ENCODE assay signal across 26 cellular contexts in the genomic region with DNA sequence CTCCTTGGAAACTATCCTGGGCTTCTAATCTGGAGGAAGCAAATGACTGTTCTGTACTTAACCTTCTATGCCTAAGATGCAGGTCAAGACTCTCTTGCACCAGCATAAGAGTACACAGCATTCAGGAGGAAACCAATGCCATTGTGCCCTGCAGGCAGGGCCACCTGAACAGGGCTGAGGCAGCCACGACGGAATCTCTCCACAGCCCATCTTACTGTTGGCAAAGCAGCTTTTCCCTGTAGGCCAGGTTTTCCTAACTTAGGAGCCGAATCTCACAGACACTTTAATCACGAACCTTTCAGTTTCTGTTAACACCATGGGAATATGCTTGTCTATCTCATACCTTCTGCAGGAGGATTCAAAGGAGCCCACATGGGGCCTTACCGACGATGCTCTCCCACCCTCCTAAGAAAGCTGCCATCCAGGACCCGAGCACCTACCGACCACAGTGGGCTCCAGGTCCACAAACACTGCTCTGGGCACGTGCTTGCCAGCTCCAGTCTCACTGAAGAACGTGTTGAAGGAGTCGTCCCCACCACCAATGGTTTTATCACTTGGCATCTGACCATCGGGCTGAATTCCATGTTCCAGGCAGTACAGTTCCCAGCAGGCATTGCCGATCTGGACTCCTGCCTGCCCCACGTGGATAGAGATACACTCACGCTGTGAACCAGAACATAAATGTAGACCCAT. TPM values are rescaled to one million over a fixed set of nuclear protein-coding genes. Genes with fewer than 3 reads are reported as not detected.
A peak's percentile ranks its signal among the peaks of the same experiment; 100 is the strongest.
DNase-seq lines count a peak whose midpoint lies in the region; ATAC-seq and TF ChIP-seq lines count a peak whose summit lies in the region.
"Had no signal": no experiment of that assay in that cellular context is flagged by ENCODE, and none has a peak within 500 bp of the region (broad histone marks: within the 10 kb centered on the region; RNA-seq: fewer than 3 reads in every experiment).

No MANE protein-coding gene starts in this region.

- H3K79me2 ChIP-seq in GM23248 (ENCODE audit: insufficient read depth), result no peaks in the 10 kb centered on the region

- intact Hi-C loops in heart left ventricle (cut with DNase I) (no loop called here), testis (cut with DNase I; ENCODE audit: low total_unique reads) (no loop called here)

- in situ Hi-C loops in GM23248 (cut with MboI), result no loop called here

- DNase-seq in coronary artery (ENCODE audit: low spot score) (peak; percentile 40), heart left ventricle (no peak), islet precursor cell (peak; percentile 22), testis (peak; percentile 58), GM23248 (no peak), SHP77 (lab: John Stamatoyannopoulos, UW) (no peak)
- DNase-seq in activated CD4-positive, CD25-positive, alpha-beta regulatory T cell treated with anti-CD3 and anti-CD28 coated beads, Interleukin-2, amount 50 U/mL, for 72 hours, result no peak
- DNase-seq: Calu3; CD8-positive, alpha-beta T cell; DMS53; EL; GOT3; NCI-H1417; NCI-H187; NCI-H2107; NCI-H226; NCI-H524; NCI-H82; PC-9 had no signal

- ATAC-seq in heart left ventricle (peak; percentile 73 to 81 (median 75)), HG02588 (IDR thresholded peaks at IDR 0.05; ENCODE audit: unreplicated experiment) (no peak)
- ATAC-seq: CD8-positive, alpha-beta T cell; HCT116 had no signal

- H3K4me1 ChIP-seq in heart left ventricle, result no peaks in the 10 kb centered on the region
- H3K4me1 ChIP-seq in testis, result no peaks in the 10 kb centered on the region
- no peaks in the 10 kb centered on the region for H3K4me1 ChIP-seq in GM23248 (ENCODE audit: insufficient read depth)
- H3K4me1 ChIP-seq: BLaER1 treated with 17β-estradiol and CSF1 and Interleukin-3, amounts not matched to agents 10 nM and 100 nM; SJSA1 had no signal

- no peak overlapping the region for H3K4me2 ChIP-seq in GM23248 (ENCODE audit: unreplicated experiment)
- H3K4me2 ChIP-seq: BLaER1 treated with 17β-estradiol and CSF1 and Interleukin-3, amounts not matched to agents 10 nM and 100 nM; KMS-11; PC-9 had no signal

- TF ChIP-seq POLR2A in heart left ventricle (IDR thresholded peaks at IDR 0.05) (no peak), testis (IDR thresholded peaks at IDR 0.05) (no peak)

- H3K9ac ChIP-seq in GM23248, result no peak overlapping the region
- H3K9ac ChIP-seq: BLaER1 treated with 17β-estradiol and CSF1 and Interleukin-3, amounts not matched to agents 10 nM and 100 nM; KMS-11 had no signal

- H3K9me2 ChIP-seq in GM23248 (ENCODE audit: insufficient read depth), result no peaks in the 10 kb centered on the region

- no peak overlapping the region for H3K4me3 ChIP-seq in coronary artery
- H3K4me3 ChIP-seq in heart left ventricle, result no peak overlapping the region
- no peak overlapping the region for H3K4me3 ChIP-seq in testis
- H3K4me3 ChIP-seq in GM23248, result no peak overlapping the region
- H3K4me3 ChIP-seq: BLaER1 treated with 17β-estradiol and CSF1 and Interleukin-3, amounts not matched to agents 10 nM and 100 nM; PC-9; SJSA1 had no signal

- WGBS in heart left ventricle, 4 donors, result 60 to 76% (median 70%) methylated on average over 10 to 15 of the region's 15 CpGs
- WGBS in testis, 2 donors, result 75 to 82% methylated on average over 15 of the region's 15 CpGs
- WGBS in GM23248 (ENCODE audit: low coverage in 1 of 2, low lambda C conversion rate in 2 of 2, missing lambda C conversion rate in 2 of 2), 2 experiments, result 24 to 31% methylated on average over 15 of the region's 15 CpGs

- H3K27me3 ChIP-seq in heart left ventricle (peaks cover 0 to 5% (median 0%) of the 10 kb centered on the region in 9 donors), testis (no peaks in the 10 kb centered on the region), GM23248 (replicated peaks; ENCODE audit: insufficient read depth) (no peaks in the 10 kb centered on the region)
- H3K27me3 ChIP-seq: BLaER1 treated with 17β-estradiol and CSF1 and Interleukin-3, amounts not matched to agents 10 nM and 100 nM; SJSA1 had no signal

- H3K36me3 ChIP-seq in heart left ventricle, result no peaks in the 10 kb centered on the region
- H3K36me3 ChIP-seq in testis (ENCODE audit: low read depth, missing control alignments), result no peaks in the 10 kb centered on the region
- H3K36me3 ChIP-seq in GM23248 (ENCODE audit: low read depth), result no peaks in the 10 kb centered on the region
- H3K36me3 ChIP-seq: BLaER1 treated with 17β-estradiol and CSF1 and Interleukin-3, amounts not matched to agents 10 nM and 100 nM; SJSA1 had no signal

- TF ChIP-seq CTCF in coronary artery (IDR thresholded peaks at IDR 0.05) (no peak), heart left ventricle (IDR thresholded peaks at IDR 0.05) (no peak), testis (IDR thresholded peaks at IDR 0.05) (no peak)

- H4K20me1 ChIP-seq in GM23248 (ENCODE audit: insufficient read depth), result no peaks in the 10 kb centered on the region
- H4K20me1 ChIP-seq: BLaER1 treated with 17β-estradiol and CSF1 and Interleukin-3, amounts not matched to agents 10 nM and 100 nM had no signal

- no peak overlapping the region for H2AFZ ChIP-seq in GM23248
- H2AFZ ChIP-seq: PC-9 had no signal

- H3K9me3 ChIP-seq in heart left ventricle (no peaks in the 10 kb centered on the region), testis (no peaks in the 10 kb centered on the region), GM23248 (ENCODE audit: low read depth) (no peaks in the 10 kb centered on the region)
- H3K9me3 ChIP-seq: SJSA1 had no signal

- H3K27ac ChIP-seq in coronary artery (no peak overlapping the region), heart left ventricle (no peak overlapping the region), testis (no peak overlapping the region), GM23248 (no peak overlapping the region)
- H3K27ac ChIP-seq: BLaER1 treated with 17β-estradiol and CSF1 and Interleukin-3, amounts not matched to agents 10 nM and 100 nM; KMS-11; PC-9; RWPE1; SJSA1 had no signal

- H3F3A ChIP-seq in GM23248 (ENCODE audit: insufficient read depth), result no peaks in the 10 kb centered on the region

RNA-seq across cellular contexts. Expression of a gene that starts 2.6 kb away (rescaled TPM):
- total RNA-seq in heart left ventricle, result under 1 TPM in 3 of 9 donors, not detected in 6; 0.20 to 0.75 (median 0.58) TPM
- polyA plus RNA-seq in heart left ventricle, result not detected
- 100 to 1,000 TPM; 306 to 308 TPM for total RNA-seq in testis
- 1,049 TPM for polyA plus RNA-seq in testis (ENCODE audit: insufficient read depth, low read depth, low replicate concordance)
- total RNA-seq in GM23248 (2014; rRNA removed; shearing (Covaris generic)), result not detected in 2 replicates
- polyA plus RNA-seq in GM23248 (2016; fragmentation: Nextera tagmentation; extraction: Ambion mirVana), result not detected in 2 replicates
- total RNA-seq: Calu3; CD8-positive, alpha-beta T cell; HT-29; PC-9; SJSA1 had no signal

Comparison
In these comparisons a context has a peak if more than half of its experiments do, and no peak if none do; other contexts are left out.
1. DNase-seq: peak in coronary artery (single experiment), islet precursor cell (single experiment) and testis (single experiment); none in heart left ventricle (0 of 5), GM23248 (single experiment), SHP77 (0 of 2) and activated CD4-positive, CD25-positive, alpha-beta regulatory T cell treated with anti-CD3 and anti-CD28 coated beads, Interleukin-2, amount 50 U/mL, for 72 hours (single experiment).
2. RNA of a gene that starts 2.6 kb away (total RNA-seq): 306 to 308 TPM in testis; 0.20 to 0.75 TPM in heart left ventricle and not detected in GM23248; every median in the first group is over 100 times any median in the second.